ENCODE assay signal across 1 cellular context in the genomic region with DNA sequence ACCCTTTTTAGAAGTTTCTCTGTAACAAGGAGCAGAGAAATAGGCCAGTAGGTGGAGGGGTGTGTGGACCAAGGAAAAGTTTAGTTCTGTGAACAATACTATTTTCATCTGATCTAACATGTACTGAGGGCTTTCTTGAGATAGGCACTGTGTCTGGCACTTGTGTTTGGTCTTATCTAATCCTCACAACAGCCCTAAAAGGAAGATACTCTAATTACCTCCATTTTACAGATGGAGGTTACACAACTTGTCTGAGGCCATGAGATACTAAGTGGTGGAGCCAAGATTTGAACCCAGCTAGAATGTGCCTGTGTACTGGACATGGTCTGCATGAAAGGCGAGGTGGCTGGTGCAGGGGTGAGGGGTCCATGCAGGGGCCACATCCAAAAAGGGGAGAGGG.
TF ChIP-seq lines count a peak whose summit lies in the region.

No MANE protein-coding gene starts in this region.

TF ChIP-seq in K562, 482 proteins besides CTCF, POLR2A, EP300 and RAD21:
- TF ChIP-seq, protein P1, sequence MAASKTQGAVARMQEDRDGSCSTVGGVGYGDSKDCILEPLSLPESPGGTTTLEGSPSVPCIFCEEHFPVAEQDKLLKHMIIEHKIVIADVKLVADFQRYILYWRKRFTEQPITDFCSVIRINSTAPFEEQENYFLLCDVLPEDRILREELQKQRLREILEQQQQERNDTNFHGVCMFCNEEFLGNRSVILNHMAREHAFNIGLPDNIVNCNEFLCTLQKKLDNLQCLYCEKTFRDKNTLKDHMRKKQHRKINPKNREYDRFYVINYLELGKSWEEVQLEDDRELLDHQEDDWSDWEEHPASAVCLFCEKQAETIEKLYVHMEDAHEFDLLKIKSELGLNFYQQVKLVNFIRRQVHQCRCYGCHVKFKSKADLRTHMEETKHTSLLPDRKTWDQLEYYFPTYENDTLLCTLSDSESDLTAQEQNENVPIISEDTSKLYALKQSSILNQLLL (CRISPR knock-in tag; IDR thresholded peaks at IDR 0.05; ENCODE audit: borderline replicate concordance): no peak
- TF ChIP-seq DPF2 (IDR thresholded peaks at IDR 0.05) (peak; percentile 35; the same call in 1 of the 2 replicates), KLF16 (IDR thresholded peaks at IDR 0.05) (peak; percentile 39; the same call in 1 of the 2 replicates), KDM1A (IDR thresholded peaks at IDR 0.05) (peak in 1 of 2 experiments; percentile 12; a peak in 1 of 4 replicates), MECOM (CRISPR knock-in tag; IDR thresholded peaks at IDR 0.05) (no peak), CEBPB (tag; IDR thresholded peaks at IDR 0.05) (peak; percentile 58), MTA2 (IDR thresholded peaks at IDR 0.05; ENCODE audit: low read depth) (peak; percentile 32; the same call in 1 of the 2 replicates), SMARCC2 (IDR thresholded peaks at IDR 0.05; ENCODE audit: low read depth) (no peak), RBBP5 (IDR thresholded peaks at IDR 0.05; ENCODE audit: borderline replicate concordance, insufficient read depth, low read length, poor library complexity, severe bottlenecking) (no peak), SMARCA4 (IDR thresholded peaks at IDR 0.05) (0 out of 2 replicates have a peak, but pooled peaks have one; percentile 18), POLR2B (IDR thresholded peaks at IDR 0.05; ENCODE audit: low read depth, partially characterized antibody) (no peak), ZNF282 (CRISPR knock-in tag; IDR thresholded peaks at IDR 0.05) (no peak), SMAD4 (CRISPR knock-in tag; conservative IDR thresholded peaks at IDR 0.05) (0 out of 2 replicates have a peak, but pooled peaks have one; percentile 24), ZNF239 (CRISPR knock-in tag; IDR thresholded peaks at IDR 0.05) (peak; percentile 33; the same call in 1 of the 2 replicates), FOXM1 (IDR thresholded peaks at IDR 0.05; ENCODE audit: low read depth) (peak; percentile 31; the same call in 1 of the 2 replicates), FOXM1 (CRISPR knock-in tag; IDR thresholded peaks at IDR 0.05; ENCODE audit: low read depth) (no peak), ARID1B (IDR thresholded peaks at IDR 0.05) (peak; percentile 71), NCOR1 (IDR thresholded peaks at IDR 0.05) (peak; percentile 58), TAF9B (IDR thresholded peaks at IDR 0.05; ENCODE audit: partially characterized antibody) (no peak), TRIM24 (IDR thresholded peaks at IDR 0.05) (peak; percentile 28 to 61; a peak in 1 of 4 replicates), TCF3 (CRISPR knock-in tag; IDR thresholded peaks at IDR 0.05) (peak; percentile 70), CBFA2T2 (conservative IDR thresholded peaks at IDR 0.05) (peak; percentile 80), TEAD4 (IDR thresholded peaks at IDR 0.05; ENCODE audit: low read length) (peak; percentile 80), TEAD4 (CRISPR knock-in tag; IDR thresholded peaks at IDR 0.05; ENCODE audit: borderline replicate concordance) (no peak), TAL1 (IDR thresholded peaks at IDR 0.05) (peak; percentile 73; the same call in 1 of the 2 replicates), ZNF354B (CRISPR knock-in tag; IDR thresholded peaks at IDR 0.05) (no peak), CBFA2T3 (IDR thresholded peaks at IDR 0.05) (peak; percentile 88), NFIC (IDR thresholded peaks at IDR 0.05) (peak; percentile 40), SOX6 (IDR thresholded peaks at IDR 0.05) (peak; percentile 68; the same call in 1 of the 2 replicates)
